ENCODE assay signal across 17 cellular contexts in genomic region chr4:56245547-56246229, GRCh38.
"Had no signal": no experiment of that assay in that cellular context is flagged by ENCODE, and none has a peak within 500 bp of the region (broad histone marks: within the 10 kb centered on the region; RNA-seq: fewer than 3 reads in every experiment).

No MANE protein-coding gene starts in this region.

- H3K27me3 ChIP-seq: colonic mucosa, gastroesophageal sphincter, suprapubic skin, upper lobe of left lung had no signal

- H3K4me3 ChIP-seq: colonic mucosa, gastroesophageal sphincter, lung, psoas muscle, suprapubic skin, upper lobe of left lung had no signal

- DNase-seq: activated CD4-positive, alpha-beta T cell treated with anti-CD3 and anti-CD28 coated beads, Interleukin-2, amount 50 U/mL, for 4 hours; activated CD4-positive, CD25-positive, alpha-beta regulatory T cell treated with anti-CD3 and anti-CD28 coated beads, Interleukin-2, amount 50 U/mL, for 72 hours; activated effector memory CD4-positive, alpha-beta T cell treated with anti-CD3 and anti-CD28 coated beads, Interleukin-2, amount 50 U/mL, for 16 hours; activated T-cell treated with anti-CD3 and anti-CD28 coated beads, Interleukin-2, amount 50 U/mL, for 24 hours; amniotic stem cell; colonic mucosa; effector CD4-positive, alpha-beta T cell; left cardiac atrium; naive thymus-derived CD4-positive, alpha-beta T cell; psoas muscle; stimulated activated CD4-positive, alpha-beta T cell treated with anti-CD3 and anti-CD28 coated beads, Interleukin-12 subunit alpha, Interleukin-12 subunit beta, amount 100 ng/mL, for 4 hours; stimulated activated naive CD4-positive, alpha-beta T cell treated with Interleukin-2 at 50 U/mL for 16 hours; SW 1271; upper lobe of left lung had no signal

- H3K36me3 ChIP-seq: colonic mucosa, gastroesophageal sphincter, suprapubic skin, upper lobe of left lung had no signal
